In genomic region chr20:1945134-1945618, GRCh38 we compare ENCODE assay signal across 12 cellular contexts. TPM values are rescaled to one million over a fixed set of nuclear protein-coding genes. Genes with fewer than 3 reads are reported as not detected.
A peak's percentile ranks its signal among the peaks of the same experiment; 100 is the strongest.
DNase-seq lines count a peak whose midpoint lies in the region; ATAC-seq and TF ChIP-seq lines count a peak whose summit lies in the region.
"Had no signal": no experiment of that assay in that cellular context is flagged by ENCODE, and none has a peak within 500 bp of the region (broad histone marks: within the 10 kb centered on the region; RNA-seq: fewer than 3 reads in every experiment).

No MANE protein-coding gene starts in this region.

- H3K79me2 ChIP-seq in hepatocyte: no peaks in the 10 kb centered on the region

- WGBS in body of pancreas, 2 donors: 32 to 70% methylated on average over 4 to 9 of the region's 9 CpGs
- 87% methylated on average over 9 of the region's 9 CpGs for WGBS in hepatocyte (ENCODE audit: low lambda C conversion rate, missing lambda C conversion rate)
- WGBS in sigmoid colon, 2 donors: 83 to 86% methylated on average over 9 of the region's 9 CpGs
- 56 to 71% methylated on average over 7 to 9 of the region's 9 CpGs for WGBS in testis, 2 donors

- H3K9me3 Mint-ChIP-seq in immature natural killer cell: no peaks in the 10 kb centered on the region
- H3K9me3 Mint-ChIP-seq: activated naive CD4-positive, alpha-beta T cell treated with anti-CD3 and anti-CD28 coated beads for 36 hours had no signal

- H3K9me3 ChIP-seq in body of pancreas (no peaks in the 10 kb centered on the region), hepatocyte (ENCODE audit: low read depth) (no peaks in the 10 kb centered on the region), sigmoid colon (no peaks in the 10 kb centered on the region), testis (no peaks in the 10 kb centered on the region)

- TF ChIP-seq EP300 in sigmoid colon (IDR thresholded peaks at IDR 0.05): peak in 2 of 4 donors; percentile 24 to 39

- H3K4me1 Mint-ChIP-seq in immature natural killer cell: no peaks in the 10 kb centered on the region

- peaks cover 7 to 14% (median 12%) of the 10 kb centered on the region in 3 donors for H3K27me3 Mint-ChIP-seq in immature natural killer cell (ENCODE audit: low read depth in 3 of 3)

- no peaks in the 10 kb centered on the region for H4K20me1 ChIP-seq in hepatocyte (ENCODE audit: insufficient read depth, poor library complexity, severe bottlenecking)

- ATAC-seq in body of pancreas (peak; percentile 70), foreskin keratinocyte (no peak), HG03135 (IDR thresholded peaks at IDR 0.05; ENCODE audit: unreplicated experiment) (no peak)

- H3K4me3 ChIP-seq in body of pancreas (no peak overlapping the region), hepatocyte (no peak overlapping the region), sigmoid colon (no peak overlapping the region), testis (no peak overlapping the region)

- DNase-seq in HCEC 1CT: peak; percentile 57
- DNase-seq in body of pancreas: peak; percentile 65 to 92 (median 78)
- DNase-seq in hepatocyte (ENCODE audit: low spot score): peak; percentile 28
- peak; percentile 86 for DNase-seq in sigmoid colon
- no peak for DNase-seq in testis
- DNase-seq in foreskin keratinocyte: no peak
- DNase-seq in immature natural killer cell: no peak
- DNase-seq: activated naive CD4-positive, alpha-beta T cell treated with anti-CD3 and anti-CD28 coated beads for 36 hours; Calu3; NCI-H446 treated with DMSO at 0.1 percent for 48 hours had no signal

- H3K36me3 ChIP-seq in body of pancreas (replicated peaks in 1 of 2; ENCODE audit: insufficient read depth in 1 of 2, low read depth in 2 of 2): no peaks in the 10 kb centered on the region
- no peaks in the 10 kb centered on the region for H3K36me3 ChIP-seq in hepatocyte (replicated peaks; ENCODE audit: insufficient read depth, low read depth)
- no peaks in the 10 kb centered on the region for H3K36me3 ChIP-seq in sigmoid colon
- H3K36me3 ChIP-seq in testis (ENCODE audit: low read depth, missing control alignments): no peaks in the 10 kb centered on the region

- no peak for TF ChIP-seq CTCF in body of pancreas (IDR thresholded peaks at IDR 0.05)
- no peak for TF ChIP-seq CTCF in hepatocyte (IDR thresholded peaks at IDR 0.05; ENCODE audit: poor library complexity)
- TF ChIP-seq CTCF in sigmoid colon (IDR thresholded peaks at IDR 0.05): no peak
- no peak for TF ChIP-seq CTCF in testis (IDR thresholded peaks at IDR 0.05)
- TF ChIP-seq CTCF in foreskin keratinocyte (conservative IDR thresholded peaks at IDR 0.05): no peak

- no peak overlapping the region for H3K4me3 Mint-ChIP-seq in immature natural killer cell
- H3K4me3 Mint-ChIP-seq: activated naive CD4-positive, alpha-beta T cell treated with anti-CD3 and anti-CD28 coated beads for 36 hours had no signal

- H3K27ac Mint-ChIP-seq in immature natural killer cell: no peak overlapping the region
- H3K27ac Mint-ChIP-seq: activated naive CD4-positive, alpha-beta T cell treated with anti-CD3 and anti-CD28 coated beads for 36 hours had no signal

- intact Hi-C loops in body of pancreas (cut with DNase I) (no loop called here), sigmoid colon (cut with DNase I) (loop anchor here (5.0 kb wide), 1 partner anchor 157 kb away; the partner anchor contains the start of gene STK35), testis (cut with DNase I; ENCODE audit: low total_unique reads) (no loop called here)

- H3K36me3 Mint-ChIP-seq in immature natural killer cell: no peaks in the 10 kb centered on the region

- H3K4me1 ChIP-seq in body of pancreas (peaks cover 14% of the 10 kb centered on the region), hepatocyte (ENCODE audit: insufficient read depth) (peaks cover 22% of the 10 kb centered on the region), sigmoid colon (peaks cover 0 to 42% (median 30%) of the 10 kb centered on the region in 4 donors), testis (peaks cover 11% of the 10 kb centered on the region), foreskin keratinocyte (peaks cover 19% of the 10 kb centered on the region)

- H3K27me3 ChIP-seq in body of pancreas: no peaks in the 10 kb centered on the region
- peaks cover 22% of the 10 kb centered on the region for H3K27me3 ChIP-seq in hepatocyte
- H3K27me3 ChIP-seq in sigmoid colon: no peaks in the 10 kb centered on the region
- no peaks in the 10 kb centered on the region for H3K27me3 ChIP-seq in testis
- H3K27me3 ChIP-seq in foreskin keratinocyte: peaks cover 6% of the 10 kb centered on the region

- H3K9me2 ChIP-seq in hepatocyte (replicated peaks; ENCODE audit: insufficient read depth): no peaks in the 10 kb centered on the region

- no peak overlapping the region for H3K4me2 ChIP-seq in hepatocyte

- H3K27ac ChIP-seq in body of pancreas: peak overlapping the region in 3 of 4 donors; percentile 47 to 69 (median 54)
- peak overlapping the region; percentile 40 for H3K27ac ChIP-seq in hepatocyte
- peak overlapping the region in 3 of 4 donors; percentile 0 to 70 (median 49) for H3K27ac ChIP-seq in sigmoid colon
- no peak overlapping the region for H3K27ac ChIP-seq in testis
- H3K27ac ChIP-seq in foreskin keratinocyte: no peak overlapping the region

- H2AFZ ChIP-seq in hepatocyte: no peak overlapping the region

- TF ChIP-seq POLR2A in body of pancreas (IDR thresholded peaks at IDR 0.05) (no peak), sigmoid colon (IDR thresholded peaks at IDR 0.05) (no peak), testis (IDR thresholded peaks at IDR 0.05) (no peak)

RNA-seq across cellular contexts. Expression of gene PDYN, which starts 48.7 kb away (rescaled TPM):
- total RNA-seq in body of pancreas (not detected), hepatocyte (not detected in 2 replicates), sigmoid colon (not detected), testis (1 to 10 TPM; 1.6 to 4.2 TPM), foreskin keratinocyte (not detected in 2 replicates)
- polyA plus RNA-seq in hepatocyte (not detected in 2 replicates), sigmoid colon (not detected), testis (ENCODE audit: insufficient read depth, low read depth, low replicate concordance) (5.2 TPM), foreskin keratinocyte (not detected in 2 replicates), immature natural killer cell (not detected)
- total RNA-seq: activated naive CD4-positive, alpha-beta T cell treated with anti-CD3 and anti-CD28 coated beads for 36 hours; Calu3; epithelial cell of proximal tubule had no signal

RNA-seq across cellular contexts. Expression of gene SIRPA, which starts 50.0 kb away (rescaled TPM):
- 10 to 100 TPM; 15.0 to 20.1 TPM for total RNA-seq in body of pancreas
- 14.0 and 16.0 TPM in 2 replicates for total RNA-seq in hepatocyte
- 14.4 and 18.6 TPM in 2 replicates for polyA plus RNA-seq in hepatocyte
- 10 to 100 TPM; 16.3 to 25.5 (median 21.5) TPM for total RNA-seq in sigmoid colon
- polyA plus RNA-seq in sigmoid colon: 10 to 100 TPM in 2 of 3 donors, 1 to 10 TPM in 1; 8.4 to 14.3 (median 12.5) TPM
- 10 to 100 TPM; 18.4 to 21.0 TPM for total RNA-seq in testis
- polyA plus RNA-seq in testis (ENCODE audit: insufficient read depth, low read depth, low replicate concordance): 25.7 TPM
- total RNA-seq in foreskin keratinocyte: 26.8 and 35.1 TPM in 2 replicates
- polyA plus RNA-seq in foreskin keratinocyte: 24.1 and 28.7 TPM in 2 replicates
- polyA plus RNA-seq in immature natural killer cell: under 1 TPM in 2 of 3 donors, not detected in 1; 0.29 to 0.39 TPM

Comparison
In these comparisons a context has a peak if more than half of its experiments do, and no peak if none do; other contexts are left out.
1. DNase-seq: peak in HCEC 1CT (single experiment), body of pancreas (4 of 4), hepatocyte (single experiment) and sigmoid colon (single experiment); none in testis (single experiment), foreskin keratinocyte (0 of 2) and immature natural killer cell (0 of 3).
2. H3K27ac ChIP-seq: peak in body of pancreas (3 of 4), hepatocyte (single experiment) and sigmoid colon (3 of 4); none in testis (0 of 2) and foreskin keratinocyte (single experiment).